2 cellular contexts compared by ENCODE assay signal in the genomic region with DNA sequence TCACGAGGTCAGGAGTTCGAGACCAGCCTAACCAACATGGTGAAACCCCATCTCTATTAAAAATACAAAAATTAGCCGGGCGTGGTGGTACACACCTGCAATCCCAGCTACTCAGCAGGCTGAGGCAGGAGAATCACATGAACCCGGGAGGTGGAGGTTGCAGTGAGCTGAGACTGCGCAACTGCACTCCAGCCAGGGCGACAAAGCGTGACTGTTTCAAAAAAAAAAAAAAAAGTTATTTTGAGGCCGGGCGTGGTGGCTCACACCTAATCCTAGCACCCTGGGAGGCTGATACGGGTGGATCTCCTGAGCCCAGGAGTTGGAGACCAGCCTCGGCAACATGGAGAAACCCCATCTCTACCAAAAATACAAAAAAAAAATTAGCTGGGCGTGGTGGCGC.
TF ChIP-seq lines count a peak whose summit lies in the region.

No MANE protein-coding gene starts in this region.

TF ChIP-seq in GM12891, 5 proteins besides CTCF, POLR2A, EP300 and RAD21:
- peak; percentile 46 for TF ChIP-seq PAX5 (IDR thresholded peaks at IDR 0.05; ENCODE audit: insufficient read depth, low read length, severe bottlenecking)

TF ChIP-seq in GM12878, 131 proteins besides CTCF, POLR2A, EP300 and RAD21:
- TF ChIP-seq PAX5 (IDR thresholded peaks at IDR 0.05; ENCODE audit: borderline replicate concordance, low read depth, low read length) (0 out of 2 replicates have a peak, but pooled peaks have one; percentile 29), NBN (IDR thresholded peaks at IDR 0.05) (0 out of 2 replicates have a peak, but pooled peaks have one; percentile 15)
- TF ChIP-seq, protein P1, sequence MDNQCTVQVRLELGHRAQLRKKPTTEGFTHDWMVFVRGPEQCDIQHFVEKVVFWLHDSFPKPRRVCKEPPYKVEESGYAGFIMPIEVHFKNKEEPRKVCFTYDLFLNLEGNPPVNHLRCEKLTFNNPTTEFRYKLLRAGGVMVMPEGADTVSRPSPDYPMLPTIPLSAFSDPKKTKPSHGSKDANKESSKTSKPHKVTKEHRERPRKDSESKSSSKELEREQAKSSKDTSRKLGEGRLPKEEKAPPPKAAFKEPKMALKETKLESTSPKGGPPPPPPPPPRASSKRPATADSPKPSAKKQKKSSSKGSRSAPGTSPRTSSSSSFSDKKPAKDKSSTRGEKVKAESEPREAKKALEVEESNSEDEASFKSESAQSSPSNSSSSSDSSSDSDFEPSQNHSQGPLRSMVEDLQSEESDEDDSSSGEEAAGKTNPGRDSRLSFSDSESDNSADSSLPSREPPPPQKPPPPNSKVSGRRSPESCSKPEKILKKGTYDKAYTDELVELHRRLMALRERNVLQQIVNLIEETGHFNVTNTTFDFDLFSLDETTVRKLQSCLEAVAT (IDR thresholded peaks at IDR 0.05), result peak; percentile 58; the same call in 1 of the 2 replicates
